Comparison of ENCODE assay signal across 17 cellular contexts in the genomic region with DNA sequence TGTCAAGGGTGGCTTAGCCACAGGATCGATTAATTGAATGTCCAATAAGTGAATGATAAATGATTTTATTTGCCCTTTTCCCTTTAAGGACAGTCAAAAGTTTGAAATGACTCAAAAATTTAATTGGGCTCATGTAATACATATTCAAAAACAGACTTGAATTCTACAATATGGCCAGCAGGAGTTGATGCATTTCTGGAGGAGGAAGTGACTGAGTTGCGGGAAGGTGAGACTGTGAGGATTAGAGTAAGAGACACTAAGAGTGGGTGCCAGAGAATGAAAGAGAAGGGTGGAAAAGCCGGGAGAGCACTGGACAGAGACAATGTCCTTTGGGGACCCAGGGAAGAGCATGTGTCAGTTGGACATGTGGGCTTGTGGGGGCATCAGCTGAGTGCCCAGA.
DNase-seq lines count a peak whose midpoint lies in the region; ATAC-seq and TF ChIP-seq lines count a peak whose summit lies in the region.
"Had no signal": no experiment of that assay in that cellular context is flagged by ENCODE, and none has a peak within 500 bp of the region (broad histone marks: within the 10 kb centered on the region; RNA-seq: fewer than 3 reads in every experiment).

No MANE protein-coding gene starts in this region.

- H3K27ac ChIP-seq in Karpas-422 (ENCODE audit: low read length) (0 out of 2 replicates have a peak overlapping the region, but pooled peaks have one; percentile 7), breast epithelium (no peak overlapping the region), transverse colon (no peak overlapping the region)

- POLR2A ChIA-PET in activated CD8-positive, alpha-beta T cell treated with anti-CD3 and anti-CD28 coated beads for 36 hours (lab: Charles Lee), result no interaction called here
- POLR2A ChIA-PET in activated CD8-positive, alpha-beta T cell treated with anti-CD3 and anti-CD28 coated beads, Interleukin-2, amount 10 ng/mL, durations not matched to agents 7 days and 5 days (lab: Charles Lee), result no interaction called here

- H3K4me1 Mint-ChIP-seq in activated CD8-positive, alpha-beta T cell treated with anti-CD3 and anti-CD28 coated beads for 36 hours (ENCODE audit: low read depth), result peaks cover 4% of the 10 kb centered on the region
- H3K4me1 Mint-ChIP-seq in activated CD8-positive, alpha-beta T cell treated with anti-CD3 and anti-CD28 coated beads, Interleukin-2, amount 10 ng/mL, durations not matched to agents 7 days and 5 days (ENCODE audit: low read depth), result peaks cover 15% of the 10 kb centered on the region
- H3K4me1 Mint-ChIP-seq in activated naive CD8-positive, alpha-beta T cell treated with anti-CD3 and anti-CD28 coated beads, Interleukin-2, amount 50 U/mL, for 24 hours, result peaks cover 7% of the 10 kb centered on the region
- H3K4me1 Mint-ChIP-seq in natural killer cell, result peaks cover 55 to 64% of the 10 kb centered on the region in 2 donors

- H3K36me3 Mint-ChIP-seq in activated CD8-positive, alpha-beta T cell treated with anti-CD3 and anti-CD28 coated beads for 36 hours (ENCODE audit: low read depth), result peaks cover 15% of the 10 kb centered on the region
- peaks cover 52% of the 10 kb centered on the region for H3K36me3 Mint-ChIP-seq in activated CD8-positive, alpha-beta T cell treated with anti-CD3 and anti-CD28 coated beads, Interleukin-2, amount 10 ng/mL, durations not matched to agents 7 days and 5 days (ENCODE audit: low read depth)
- H3K36me3 Mint-ChIP-seq in activated naive CD8-positive, alpha-beta T cell treated with anti-CD3 and anti-CD28 coated beads, Interleukin-2, amount 50 U/mL, for 24 hours (ENCODE audit: low read depth), result peaks cover 28% of the 10 kb centered on the region
- H3K36me3 Mint-ChIP-seq in natural killer cell, result peaks cover 28% of the 10 kb centered on the region

- TF ChIP-seq EP300 in transverse colon (IDR thresholded peaks at IDR 0.05; ENCODE audit: low read depth), result no peak

- WGBS in transverse colon (ENCODE audit: low coverage in 1 of 2), 2 donors, result 87 to 93% methylated on average over 2 to 3 of the region's 3 CpGs

- H3K36me3 ChIP-seq in Karpas-422 (ENCODE audit: insufficient read depth, low read length) (peaks cover 1% of the 10 kb centered on the region; the same call in 1 of the 2 replicates), breast epithelium (no peaks in the 10 kb centered on the region), transverse colon (peaks cover 0 to 10% (median 0%) of the 10 kb centered on the region in 4 donors)

- H3K9me2 ChIP-seq in Karpas-422 (replicated peaks; ENCODE audit: insufficient read depth, low read length), result no peaks in the 10 kb centered on the region

- peaks cover 5% of the 10 kb centered on the region for H3K4me1 ChIP-seq in Karpas-422 (ENCODE audit: low read length)
- no peaks in the 10 kb centered on the region for H3K4me1 ChIP-seq in breast epithelium
- H3K4me1 ChIP-seq in transverse colon, result no peaks in the 10 kb centered on the region

- ATAC-seq in activated CD8-positive, alpha-beta T cell treated with anti-CD3 and anti-CD28 coated beads for 36 hours, result no peak
- ATAC-seq in activated CD8-positive, alpha-beta T cell treated with anti-CD3 and anti-CD28 coated beads, Interleukin-2, amount 10 ng/mL, durations not matched to agents 7 days and 5 days, result no peak
- no peak for ATAC-seq in activated naive CD8-positive, alpha-beta T cell treated with anti-CD3 and anti-CD28 coated beads, Interleukin-2, amount 50 U/mL, for 24 hours
- ATAC-seq in natural killer cell, result no peak
- ATAC-seq: HepG2 had no signal

- CTCF ChIA-PET in activated CD8-positive, alpha-beta T cell treated with anti-CD3 and anti-CD28 coated beads for 36 hours (lab: Charles Lee), result interaction anchor here (3.4 kb wide), 1 partner anchor 9 kb away, joined by 15 read pairs; no protein-coding TSS in a partner anchor
- CTCF ChIA-PET in activated CD8-positive, alpha-beta T cell treated with anti-CD3 and anti-CD28 coated beads, Interleukin-2, amount 10 ng/mL, durations not matched to agents 7 days and 5 days (lab: Charles Lee), result interaction anchor here (0.7 to 1.9 kb wide), 2 partner anchors 8 to 9 kb away, joined by 3 to 8 read pairs; no protein-coding TSS in a partner anchor

- no peak overlapping the region for H3K4me2 ChIP-seq in Karpas-422 (ENCODE audit: low read depth, low read length, poor library complexity, severe bottlenecking)

- H3K9me3 Mint-ChIP-seq in activated CD8-positive, alpha-beta T cell treated with anti-CD3 and anti-CD28 coated beads for 36 hours, result no peaks in the 10 kb centered on the region
- H3K9me3 Mint-ChIP-seq in activated CD8-positive, alpha-beta T cell treated with anti-CD3 and anti-CD28 coated beads, Interleukin-2, amount 10 ng/mL, durations not matched to agents 7 days and 5 days (ENCODE audit: insufficient read depth), result no peaks in the 10 kb centered on the region
- H3K9me3 Mint-ChIP-seq in activated naive CD8-positive, alpha-beta T cell treated with anti-CD3 and anti-CD28 coated beads, Interleukin-2, amount 50 U/mL, for 24 hours, result no peaks in the 10 kb centered on the region
- no peaks in the 10 kb centered on the region for H3K9me3 Mint-ChIP-seq in natural killer cell

- no peaks in the 10 kb centered on the region for H3K27me3 Mint-ChIP-seq in activated CD8-positive, alpha-beta T cell treated with anti-CD3 and anti-CD28 coated beads for 36 hours
- no peaks in the 10 kb centered on the region for H3K27me3 Mint-ChIP-seq in activated CD8-positive, alpha-beta T cell treated with anti-CD3 and anti-CD28 coated beads, Interleukin-2, amount 10 ng/mL, durations not matched to agents 7 days and 5 days (ENCODE audit: low read depth)
- H3K27me3 Mint-ChIP-seq in activated naive CD8-positive, alpha-beta T cell treated with anti-CD3 and anti-CD28 coated beads, Interleukin-2, amount 50 U/mL, for 24 hours, result no peaks in the 10 kb centered on the region
- H3K27me3 Mint-ChIP-seq in natural killer cell (ENCODE audit: low read depth in 2 of 2), result no peaks in the 10 kb centered on the region

- H3K27me3 ChIP-seq in Karpas-422 (ENCODE audit: low read length) (no peaks in the 10 kb centered on the region), breast epithelium (no peaks in the 10 kb centered on the region), transverse colon (no peaks in the 10 kb centered on the region)

- H3K27ac Mint-ChIP-seq in activated CD8-positive, alpha-beta T cell treated with anti-CD3 and anti-CD28 coated beads for 36 hours, result peak overlapping the region; percentile 8
- H3K27ac Mint-ChIP-seq in activated CD8-positive, alpha-beta T cell treated with anti-CD3 and anti-CD28 coated beads, Interleukin-2, amount 10 ng/mL, durations not matched to agents 7 days and 5 days, result no peak overlapping the region
- peak overlapping the region; percentile 24 for H3K27ac Mint-ChIP-seq in activated naive CD8-positive, alpha-beta T cell treated with anti-CD3 and anti-CD28 coated beads, Interleukin-2, amount 50 U/mL, for 24 hours
- peak overlapping the region; percentile 77 to 81 for H3K27ac Mint-ChIP-seq in natural killer cell

- H4K20me1 ChIP-seq in Karpas-422 (ENCODE audit: insufficient read depth, low read depth, low read length), result no peaks in the 10 kb centered on the region

- H3K9me3 ChIP-seq in Karpas-422 (ENCODE audit: low read length) (no peaks in the 10 kb centered on the region), breast epithelium (no peaks in the 10 kb centered on the region), transverse colon (no peaks in the 10 kb centered on the region)

- no peak overlapping the region for H3K4me3 Mint-ChIP-seq in activated CD8-positive, alpha-beta T cell treated with anti-CD3 and anti-CD28 coated beads for 36 hours
- no peak overlapping the region for H3K4me3 Mint-ChIP-seq in activated CD8-positive, alpha-beta T cell treated with anti-CD3 and anti-CD28 coated beads, Interleukin-2, amount 10 ng/mL, durations not matched to agents 7 days and 5 days
- no peak overlapping the region for H3K4me3 Mint-ChIP-seq in activated naive CD8-positive, alpha-beta T cell treated with anti-CD3 and anti-CD28 coated beads, Interleukin-2, amount 50 U/mL, for 24 hours
- no peak overlapping the region for H3K4me3 Mint-ChIP-seq in natural killer cell

- no peak for TF ChIP-seq CTCF in activated CD8-positive, alpha-beta T cell treated with anti-CD3 and anti-CD28 coated beads for 36 hours (IDR thresholded peaks at IDR 0.05)
- TF ChIP-seq CTCF in natural killer cell (IDR thresholded peaks at IDR 0.05) (no peak), breast epithelium (IDR thresholded peaks at IDR 0.05) (no peak), transverse colon (IDR thresholded peaks at IDR 0.05) (no peak)

- no peak for TF ChIP-seq POLR2A in breast epithelium (IDR thresholded peaks at IDR 0.05)
- TF ChIP-seq POLR2A in transverse colon (IDR thresholded peaks at IDR 0.05), result no peak

- DNase-seq in activated CD8-positive, alpha-beta T cell treated with anti-CD3 and anti-CD28 coated beads for 36 hours, result no peak
- no peak for DNase-seq in activated CD8-positive, alpha-beta T cell treated with anti-CD3 and anti-CD28 coated beads, Interleukin-2, amount 10 ng/mL, durations not matched to agents 7 days and 5 days
- DNase-seq in Karpas-422 (no peak), natural killer cell (no peak), breast epithelium (ENCODE audit: low spot score in 2 of 2) (no peak), transverse colon (no peak), NCI-H1048 (lab: John Stamatoyannopoulos, UW) (no peak)
- no peak for DNase-seq in activated naive CD8-positive, alpha-beta T cell treated with anti-CD3 and anti-CD28 coated beads, Interleukin-2, amount 50 U/mL, for 24 hours
- DNase-seq: DMS79, NCI-H1417, NCI-H187, NCI-H2227 treated with DMSO at 0.1 percent for 48 hours, NCI-H524, NCI-H82, RPMI8226, SHP77 treated with DMSO at 0.1 percent for 48 hours had no signal

- intact Hi-C loops in activated CD8-positive, alpha-beta T cell treated with anti-CD3 and anti-CD28 coated beads for 36 hours (cut with micrococcal nuclease), result no loop called here
- intact Hi-C loops in natural killer cell (cut with micrococcal nuclease), result no loop called here
- intact Hi-C loops in breast epithelium (cut with DNase I; ENCODE audit: low total_unique reads), result no loop called here
- intact Hi-C loops in transverse colon (cut with DNase I; ENCODE audit: low total_unique reads), result no loop called here

- no peak overlapping the region for H3K4me3 ChIP-seq in Karpas-422 (ENCODE audit: low read length)
- H3K4me3 ChIP-seq in breast epithelium, result no peak overlapping the region
- H3K4me3 ChIP-seq in transverse colon, result no peak overlapping the region

- no peak overlapping the region for H2AFZ ChIP-seq in Karpas-422 (ENCODE audit: low read length)

- in situ Hi-C loops in transverse colon (cut with MboI; ENCODE audit: low pct_ligation_motif_present in 1 of 4, low pct_unique_long_range_greater_than_20kb in 1 of 4, low sequenced_read_pairs in 3 of 4), result loop anchor here in 2 of 4 donors (5.0 to 10.0 kb wide), 2 partner anchors 150 to 152 kb away; no protein-coding TSS in a partner anchor

- H3K9ac ChIP-seq in Karpas-422 (ENCODE audit: low read length), result no peak overlapping the region

- peaks cover 2% of the 10 kb centered on the region; the same call in 1 of the 2 replicates for H3K79me2 ChIP-seq in Karpas-422 (ENCODE audit: low read length)
